In the genomic region with DNA sequence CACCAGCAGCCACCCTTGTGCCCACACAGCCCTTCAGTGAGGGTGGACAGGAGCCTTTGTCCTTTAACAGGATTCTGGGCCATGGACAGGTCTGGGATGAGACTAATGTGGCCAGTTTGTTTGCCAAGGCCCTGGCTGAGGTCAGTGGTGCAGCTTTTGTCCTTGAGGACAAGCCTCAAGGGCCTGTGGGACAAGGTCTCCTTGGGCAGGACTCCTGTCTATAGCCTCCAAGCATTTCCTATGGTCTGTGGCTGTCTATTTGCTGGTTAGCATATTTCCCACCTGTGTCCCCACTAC, we compare ENCODE assay signal across 16 cellular contexts. TPM values are rescaled to one million over a fixed set of nuclear protein-coding genes. Genes with fewer than 3 reads are reported as not detected.
DNase-seq lines count a peak whose midpoint lies in the region; ATAC-seq and TF ChIP-seq lines count a peak whose summit lies in the region.
"Had no signal": no experiment of that assay in that cellular context is flagged by ENCODE, and none has a peak within 500 bp of the region (broad histone marks: within the 10 kb centered on the region; RNA-seq: fewer than 3 reads in every experiment).

No MANE protein-coding gene starts in this region.

- no peak overlapping the region for H2BK120ac ChIP-seq in neuronal stem cell (ENCODE audit: low read depth, low read length)

- peaks cover 0 to 16% (median 0%) of the 10 kb centered on the region in 4 donors for H3K27me3 ChIP-seq in esophagus muscularis mucosa
- no peaks in the 10 kb centered on the region for H3K27me3 ChIP-seq in neuronal stem cell (ENCODE audit: control insufficient read depth in 3 of 3, insufficient read depth in 3 of 3, low read depth in 1 of 3, low read length in 3 of 3)
- H3K27me3 ChIP-seq: BLaER1 had no signal

- H3K4me3 ChIP-seq in esophagus muscularis mucosa = no peak overlapping the region
- H3K4me3 ChIP-seq in neuronal stem cell (ENCODE audit: low read length in 2 of 2) = no peak overlapping the region
- H3K4me3 ChIP-seq: A549, BLaER1, GM12878, GM23338 had no signal

- H3K14ac ChIP-seq in neuronal stem cell (ENCODE audit: low read length) = no peak overlapping the region

- H3K79me1 ChIP-seq in neuronal stem cell (ENCODE audit: low read depth, low read length) = no peaks in the 10 kb centered on the region

- intact Hi-C loops in esophagus muscularis mucosa (cut with DNase I) = no loop called here

- H4K8ac ChIP-seq in neuronal stem cell (ENCODE audit: low read depth, low read length) = no peak overlapping the region

- no peak overlapping the region for H2BK5ac ChIP-seq in neuronal stem cell (ENCODE audit: low read length)

- H3K18ac ChIP-seq in neuronal stem cell (ENCODE audit: low read length) = no peak overlapping the region

- H3K36me3 ChIP-seq in esophagus muscularis mucosa = no peaks in the 10 kb centered on the region
- H3K36me3 ChIP-seq in neuronal stem cell (replicated peaks in 1 of 2; ENCODE audit: control insufficient read depth in 2 of 2, insufficient read depth in 2 of 2, low read length in 2 of 2) = no peaks in the 10 kb centered on the region
- H3K36me3 ChIP-seq: BLaER1 had no signal

- TF ChIP-seq CTCF in esophagus muscularis mucosa (IDR thresholded peaks at IDR 0.05) = no peak

- H2AK5ac ChIP-seq in neuronal stem cell (ENCODE audit: low read depth, low read length) = peak overlapping the region; percentile 57

- H4K91ac ChIP-seq in neuronal stem cell (ENCODE audit: low read depth, low read length, poor library complexity) = no peak overlapping the region

- peaks cover 0 to 33% (median 20%) of the 10 kb centered on the region in 4 donors for H3K9me3 ChIP-seq in esophagus muscularis mucosa
- peaks cover 0 to 7% of the 10 kb centered on the region in 2 donors for H3K9me3 ChIP-seq in neuronal stem cell (replicated peaks in 1 of 2; ENCODE audit: control insufficient read depth in 2 of 2, insufficient read depth in 1 of 2, low read depth in 1 of 2, low read length in 2 of 2)

- no peak overlapping the region for H2BK12ac ChIP-seq in neuronal stem cell (ENCODE audit: low read length)

- H3K23ac ChIP-seq in neuronal stem cell (ENCODE audit: low read depth, low read length, poor library complexity) = no peak overlapping the region

- DNase-seq in AG08396 (ENCODE audit: low spot score) = peak; percentile 1
- peak; percentile 14 for DNase-seq in D341Med (ENCODE audit: low spot score)
- DNase-seq in esophagus muscularis mucosa (ENCODE audit: extremely low spot score) = peak; percentile 53
- no peak for DNase-seq in neuronal stem cell (ENCODE audit: low spot score)
- DNase-seq in cerebellar cortex (ENCODE audit: low spot score) = no peak
- no peak for DNase-seq in stimulated activated naive CD8-positive, alpha-beta T cell treated with anti-CD3 and anti-CD28 coated beads, Interleukin-15, Interleukin-2, amounts not matched to agents 100 U/mL and 50 U/mL, for 24 hours
- DNase-seq: AML-193; CD8-positive, alpha-beta memory T cell; DMS 273 treated with DMSO at 0.1 percent for 48 hours; IMR-90 had no signal

- no peak for TF ChIP-seq EP300 in esophagus muscularis mucosa (IDR thresholded peaks at IDR 0.05)

- H3K4me1 ChIP-seq in esophagus muscularis mucosa (no peaks in the 10 kb centered on the region), neuronal stem cell (ENCODE audit: control insufficient read depth in 2 of 2, insufficient read depth in 1 of 2, low read depth in 1 of 2, low read length in 2 of 2) (no peaks in the 10 kb centered on the region)
- H3K4me1 ChIP-seq: A549 had no signal

- no peak overlapping the region for H3K4ac ChIP-seq in neuronal stem cell (ENCODE audit: low read length)

- no peak overlapping the region for H2BK15ac ChIP-seq in neuronal stem cell (ENCODE audit: low read length)

- ATAC-seq in stimulated activated naive CD8-positive, alpha-beta T cell treated with anti-CD3 and anti-CD28 coated beads, Interleukin-15, Interleukin-2, amounts not matched to agents 100 U/mL and 50 U/mL, for 24 hours = no peak
- ATAC-seq: A549, GM12878, GM23338 had no signal

- H3K27ac ChIP-seq in esophagus muscularis mucosa (replicated peaks in 1 of 4) (no peak overlapping the region), neuronal stem cell (replicated peaks; ENCODE audit: low read length) (no peak overlapping the region)
- H3K27ac ChIP-seq: A549, BLaER1 had no signal

- H2AFZ ChIP-seq in neuronal stem cell (ENCODE audit: low read length) = no peak overlapping the region

- no peak overlapping the region for H3K4me2 ChIP-seq in neuronal stem cell (ENCODE audit: insufficient read depth, low read length, poor library complexity, severe bottlenecking)
- H3K4me2 ChIP-seq: A549, BLaER1, GM23338 had no signal

- H3K9ac ChIP-seq in neuronal stem cell (ENCODE audit: low read depth, low read length, poor library complexity) = no peak overlapping the region
- H3K9ac ChIP-seq: BLaER1 had no signal

- no peak for TF ChIP-seq POLR2A in esophagus muscularis mucosa (IDR thresholded peaks at IDR 0.05; ENCODE audit: low read depth)

RNA-seq across cellular contexts. Expression of a gene that starts 44.1 kb away (rescaled TPM):
- not detected for total RNA-seq in esophagus muscularis mucosa
- not detected for polyA plus RNA-seq in neuronal stem cell (2013, experiment 1 of 2)
- not detected for polyA plus RNA-seq in neuronal stem cell (2013, experiment 2 of 2)
- total RNA-seq: CD8-positive, alpha-beta memory T cell; Daoy; GM12878; GM23338; H7; IMR-90 had no signal
- polyA plus RNA-seq: A549; CD8-positive, alpha-beta memory T cell; GM12878; GM23338; IMR-90 had no signal

RNA-seq across cellular contexts. Expression of a gene that starts 47.3 kb away (rescaled TPM):
- total RNA-seq in esophagus muscularis mucosa = not detected
- polyA plus RNA-seq in neuronal stem cell (2013, experiment 1 of 2) = not detected
- polyA plus RNA-seq in neuronal stem cell (2013, experiment 2 of 2) = 0.03 TPM
- total RNA-seq: CD8-positive, alpha-beta memory T cell; Daoy; GM12878; GM23338; H7; IMR-90 had no signal
- polyA plus RNA-seq: A549; CD8-positive, alpha-beta memory T cell; GM12878; GM23338; IMR-90 had no signal

Comparison
In these comparisons a context has a peak if more than half of its experiments do, and no peak if none do; other contexts are left out.
1. DNase-seq: peak in AG08396 (single experiment), D341Med (single experiment) and esophagus muscularis mucosa (single experiment); none in neuronal stem cell (single experiment), cerebellar cortex (single experiment) and stimulated activated naive CD8-positive, alpha-beta T cell treated with anti-CD3 and anti-CD28 coated beads, Interleukin-15, Interleukin-2, amounts not matched to agents 100 U/mL and 50 U/mL, for 24 hours (single experiment).